31 cellular contexts compared by ENCODE assay signal in the genomic region with DNA sequence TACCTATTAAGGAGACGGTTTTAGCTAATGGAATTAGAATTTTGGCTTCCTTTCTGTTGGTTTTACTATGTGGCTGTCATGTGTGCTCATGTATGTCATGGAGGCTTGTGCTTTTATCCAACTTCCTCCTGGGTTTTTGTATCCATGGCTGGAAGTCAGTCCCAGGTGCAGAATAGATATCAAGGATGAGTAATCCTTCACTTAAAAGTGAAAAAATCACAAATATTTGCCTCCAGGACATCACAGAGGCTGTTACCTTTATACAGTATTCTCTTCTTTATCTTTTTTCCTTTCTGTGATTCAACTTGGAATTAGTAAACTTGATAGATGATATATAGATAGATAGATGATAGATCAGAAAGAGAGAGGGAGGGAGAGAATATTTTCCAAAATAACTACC.
"Had no signal": no experiment of that assay in that cellular context is flagged by ENCODE, and none has a peak within 500 bp of the region (broad histone marks: within the 10 kb centered on the region; RNA-seq: fewer than 3 reads in every experiment).

No MANE protein-coding gene starts in this region.

- H3K27me3 ChIP-seq: brain microvascular endothelial cell, colonic mucosa, gastrocnemius medialis, heart left ventricle had no signal

- H3K4me1 ChIP-seq: colonic mucosa, gastrocnemius medialis, heart left ventricle had no signal

- H3K4me3 ChIP-seq: colonic mucosa, gastrocnemius medialis, heart left ventricle had no signal

- H3K4me3 Mint-ChIP-seq: activated B cell treated with CpG ODN at 0.5 μM for 24 hours; activated CD8-positive, alpha-beta T cell treated with anti-CD3 and anti-CD28 coated beads for 36 hours; activated naive CD8-positive, alpha-beta T cell; activated T-cell treated with anti-CD3 and anti-CD28 coated beads, Interleukin-2, amount 50 U/mL, for 4 hours; activated T-helper 17 cell treated with anti-CD3 and anti-CD28 coated beads, Interleukin-2, amount 50 U/mL, for 72 hours; T-helper 17 cell; T-helper 2 cell treated with Interferon-gamma antibody and Interleukin-4, amounts not matched to agents 5 μg/mL and 100 μg/mL, for 36 hours had no signal

- H3K36me3 ChIP-seq: brain microvascular endothelial cell, colonic mucosa, gastrocnemius medialis, heart left ventricle, WERI-Rb-1 had no signal

- H3K27ac Mint-ChIP-seq: activated B cell treated with CpG ODN at 0.5 μM for 24 hours; activated CD8-positive, alpha-beta T cell treated with anti-CD3 and anti-CD28 coated beads for 36 hours; activated naive CD8-positive, alpha-beta T cell; activated T-helper 17 cell treated with anti-CD3 and anti-CD28 coated beads, Interleukin-2, amount 50 U/mL, for 72 hours; T-helper 17 cell; T-helper 2 cell treated with Interferon-gamma antibody and Interleukin-4, amounts not matched to agents 5 μg/mL and 100 μg/mL, for 36 hours had no signal

- DNase-seq: activated B cell treated with CpG ODN at 0.5 μM for 24 hours; activated CD4-positive, alpha-beta T cell treated with anti-CD3 and anti-CD28 coated beads for 48 hours; activated CD4-positive, alpha-beta T cell treated with anti-CD3 and anti-CD28 coated beads, Interleukin-2, amount 50 U/mL, for 1 hour; activated CD4-positive, alpha-beta T cell treated with anti-CD3 and anti-CD28 coated beads, Interleukin-2, amount 50 U/mL, for 48 hours; activated CD8-positive, alpha-beta memory T cell treated with anti-CD3 and anti-CD28 coated beads for 24 hours; activated CD8-positive, alpha-beta T cell treated with anti-CD3 and anti-CD28 coated beads for 36 hours; activated effector memory CD4-positive, alpha-beta T cell treated with Interleukin-2 at 50 U/mL for 16 hours; activated gamma-delta T cell treated with Interleukin-2 at 50 U/mL for 16 hours; activated naive CD4-positive, alpha-beta T cell treated with anti-CD3 and anti-CD28 coated beads, Interleukin-2, amount 50 U/mL, for 16 hours; activated naive CD4-positive, alpha-beta T cell treated with Interleukin-2 at 50 U/mL for 16 hours; activated T-cell treated with anti-CD3 and anti-CD28 coated beads, Interleukin-2, amount 50 U/mL, for 4 hours; amniotic stem cell; anterior cingulate cortex; brain microvascular endothelial cell; central memory CD4-positive, alpha-beta T cell; cerebellar nuclear complex; colonic mucosa; effector CD8-positive, alpha-beta T cell; foreskin fibroblast; gastrocnemius medialis; glutamatergic neuron; heart left ventricle; T-helper 17 cell; T1000; WERI-Rb-1 had no signal

- H3K36me3 Mint-ChIP-seq: activated naive CD8-positive, alpha-beta T cell had no signal

- H3K27me3 Mint-ChIP-seq: activated B cell treated with CpG ODN at 0.5 μM for 24 hours; activated CD8-positive, alpha-beta T cell treated with anti-CD3 and anti-CD28 coated beads for 36 hours; activated naive CD8-positive, alpha-beta T cell; activated T-helper 17 cell treated with anti-CD3 and anti-CD28 coated beads, Interleukin-2, amount 50 U/mL, for 72 hours; T-helper 17 cell had no signal

- H3K27ac ChIP-seq: brain microvascular endothelial cell, colonic mucosa, gastrocnemius medialis, heart left ventricle, WERI-Rb-1 had no signal

- H3K9me3 ChIP-seq: colonic mucosa, gastrocnemius medialis, heart left ventricle had no signal

- H3K4me1 Mint-ChIP-seq: activated B cell treated with CpG ODN at 0.5 μM for 24 hours; activated T-helper 17 cell treated with anti-CD3 and anti-CD28 coated beads, Interleukin-2, amount 50 U/mL, for 72 hours; T-helper 17 cell had no signal

- FAIRE-seq: astrocyte, endometrium, endothelial cell of umbilical vein had no signal
